27 cellular contexts compared by ENCODE assay signal in the genomic region with DNA sequence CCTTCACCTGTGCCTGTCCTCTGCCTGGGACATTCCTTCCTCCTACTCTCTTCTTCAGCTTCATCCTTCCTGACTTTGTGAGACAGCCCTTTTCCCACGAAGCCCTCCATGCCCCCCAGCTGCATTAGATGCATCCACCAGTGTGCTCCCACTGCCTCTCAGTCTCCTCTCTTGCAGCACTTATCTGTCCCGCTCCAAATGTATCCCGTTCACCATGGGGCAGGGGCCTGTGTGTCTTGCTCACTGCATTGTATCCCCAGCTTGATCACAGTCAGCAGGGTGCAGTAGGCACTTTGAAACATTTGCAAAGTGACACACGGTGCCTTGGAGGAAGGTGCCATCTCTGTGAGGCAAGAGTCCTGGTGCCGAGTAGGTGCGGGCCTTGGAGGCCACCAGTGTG.
"Had no signal": no experiment of that assay in that cellular context is flagged by ENCODE, and none has a peak within 500 bp of the region (broad histone marks: within the 10 kb centered on the region; RNA-seq: fewer than 3 reads in every experiment).

No MANE protein-coding gene starts in this region.

- H3K4me2 ChIP-seq: PC-9 had no signal

- H2AFZ ChIP-seq: PC-9 had no signal

- H3K4me3 ChIP-seq: cardiac muscle cell, PC-9 had no signal

- H3K27me3 ChIP-seq: cardiac muscle cell had no signal

- H3K4me3 Mint-ChIP-seq: activated CD4-positive, alpha-beta T cell treated with anti-CD3 and anti-CD28 coated beads, Interleukin-2, amount 10 ng/mL, durations not matched to agents 24 days and 14 days; activated CD8-positive, alpha-beta T cell treated with anti-CD3 and anti-CD28 coated beads for 36 hours; activated naive CD4-positive, alpha-beta T cell treated with anti-CD3 and anti-CD28 coated beads, Interleukin-2, amount 10 ng/mL, durations not matched to agents 7 days and 5 days; activated naive CD8-positive, alpha-beta T cell; activated naive CD8-positive, alpha-beta T cell treated with anti-CD3 and anti-CD28 coated beads, Interleukin-2, amount 50 U/mL, for 24 hours; brain had no signal

- H3K27me3 Mint-ChIP-seq: activated CD4-positive, alpha-beta T cell treated with anti-CD3 and anti-CD28 coated beads, Interleukin-2, amount 10 ng/mL, durations not matched to agents 24 days and 14 days; activated CD8-positive, alpha-beta T cell treated with anti-CD3 and anti-CD28 coated beads for 36 hours; activated naive CD4-positive, alpha-beta T cell treated with anti-CD3 and anti-CD28 coated beads, Interleukin-2, amount 10 ng/mL, durations not matched to agents 7 days and 5 days; activated naive CD8-positive, alpha-beta T cell; activated naive CD8-positive, alpha-beta T cell treated with anti-CD3 and anti-CD28 coated beads, Interleukin-2, amount 50 U/mL, for 24 hours had no signal

- H3K27ac Mint-ChIP-seq: activated CD4-positive, alpha-beta T cell treated with anti-CD3 and anti-CD28 coated beads, Interleukin-2, amount 10 ng/mL, durations not matched to agents 24 days and 14 days; activated CD8-positive, alpha-beta T cell treated with anti-CD3 and anti-CD28 coated beads for 36 hours; activated naive CD4-positive, alpha-beta T cell treated with anti-CD3 and anti-CD28 coated beads, Interleukin-2, amount 10 ng/mL, durations not matched to agents 7 days and 5 days; activated naive CD8-positive, alpha-beta T cell; activated naive CD8-positive, alpha-beta T cell treated with anti-CD3 and anti-CD28 coated beads, Interleukin-2, amount 50 U/mL, for 24 hours; activated T-helper 2 cell treated with anti-CD3 and anti-CD28 coated beads, Interferon-gamma antibody, Interleukin-2, Interleukin-4, amounts not matched to agents 10 μg/mL and 5 μg/mL and 100 μg/mL, durations not matched to agents 14 hours and 24 hours and 36 hours had no signal

- H3K36me3 ChIP-seq: cardiac muscle cell had no signal

- ATAC-seq: activated CD8-positive, alpha-beta T cell treated with anti-CD3 and anti-CD28 coated beads for 36 hours; activated naive CD8-positive, alpha-beta T cell treated with anti-CD3 and anti-CD28 coated beads, Interleukin-2, amount 50 U/mL, for 24 hours had no signal

- DNase-seq: activated CD4-positive, alpha-beta T cell treated with anti-CD3 and anti-CD28 coated beads, Interleukin-2, amount 10 ng/mL, durations not matched to agents 24 days and 14 days; activated CD4-positive, alpha-beta T cell treated with anti-CD3 and anti-CD28 coated beads, Interleukin-2, amount 50 U/mL, for 4 hours; activated CD8-positive, alpha-beta T cell treated with anti-CD3 and anti-CD28 coated beads for 36 hours; activated naive CD4-positive, alpha-beta T cell treated with anti-CD3 and anti-CD28 coated beads, Interleukin-2, amount 10 ng/mL, durations not matched to agents 7 days and 5 days; activated naive CD8-positive, alpha-beta T cell treated with anti-CD3 and anti-CD28 coated beads, Interleukin-2, amount 50 U/mL, for 24 hours; activated T-cell treated with anti-CD3 and anti-CD28 coated beads, Interleukin-2, amount 50 U/mL, for 1 hour; KG1; NCI-H1092 treated with DMSO at 0.1 percent for 48 hours; NCI-H146; NCI-H2029 treated with DMSO at 0.1 percent for 48 hours; NCI-H2107; NCI-H2171; NCI-H510A; NCI-H526; NCI-H748 treated with DMSO at 0.1 percent for 48 hours; NK-92 treated with Interleukin-12 subunit alpha and Interleukin-12 subunit beta, amount 100 ng/mL, for 24 hours; PC-9; Right ventricle myocardium superior; SW 1271; T-helper 1 cell; T-helper 2 cell; T-helper 9 cell had no signal

- H3K27ac ChIP-seq: cardiac muscle cell, PC-9, VCaP had no signal

- H3K9me3 Mint-ChIP-seq: activated CD4-positive, alpha-beta T cell treated with anti-CD3 and anti-CD28 coated beads, Interleukin-2, amount 10 ng/mL, durations not matched to agents 24 days and 14 days; activated CD8-positive, alpha-beta T cell treated with anti-CD3 and anti-CD28 coated beads for 36 hours; activated naive CD4-positive, alpha-beta T cell treated with anti-CD3 and anti-CD28 coated beads, Interleukin-2, amount 10 ng/mL, durations not matched to agents 7 days and 5 days; activated naive CD8-positive, alpha-beta T cell treated with anti-CD3 and anti-CD28 coated beads, Interleukin-2, amount 50 U/mL, for 24 hours; activated T-helper 2 cell treated with anti-CD3 and anti-CD28 coated beads, Interferon-gamma antibody, Interleukin-2, Interleukin-4, amounts not matched to agents 10 μg/mL and 5 μg/mL and 100 μg/mL, durations not matched to agents 14 hours and 24 hours and 36 hours; brain had no signal

- H3K36me3 Mint-ChIP-seq: activated naive CD4-positive, alpha-beta T cell treated with anti-CD3 and anti-CD28 coated beads, Interleukin-2, amount 10 ng/mL, durations not matched to agents 7 days and 5 days had no signal
